ENCODE assay signal across 12 cellular contexts in the genomic region with DNA sequence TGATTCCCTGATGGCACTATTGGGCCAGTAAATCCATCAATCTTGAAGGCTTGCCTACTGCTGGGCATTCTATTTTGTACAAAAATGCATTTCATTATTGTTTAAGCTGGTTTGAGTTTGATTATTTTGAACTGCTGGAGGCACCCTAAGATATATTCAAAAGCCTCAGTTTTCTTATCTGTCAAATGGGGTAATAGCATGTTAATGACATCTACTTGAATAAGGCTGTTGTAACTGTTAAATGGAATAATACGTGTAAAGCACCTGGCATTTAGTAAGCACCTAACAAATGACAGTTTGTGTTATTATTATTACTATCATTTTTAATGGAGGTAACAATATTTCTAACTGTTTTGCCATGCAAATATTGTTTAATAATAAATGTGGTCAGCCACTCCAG. TPM values are rescaled to one million over a fixed set of nuclear protein-coding genes. Genes with fewer than 3 reads are reported as not detected.
"Had no signal": no experiment of that assay in that cellular context is flagged by ENCODE, and none has a peak within 500 bp of the region (broad histone marks: within the 10 kb centered on the region; RNA-seq: fewer than 3 reads in every experiment).

No MANE protein-coding gene starts in this region.

- DNase-seq: GM23248, GOT3, H7, H9, HCEC 1CT, HFFc6 had no signal

- H3K4me3 ChIP-seq: GM23248, GM23338, HAP-1 had no signal

- FAIRE-seq: H1, H54 had no signal

- H3K27ac ChIP-seq: GM23248 had no signal

- H3K9ac ChIP-seq: GM23248 had no signal

- H3K4me2 ChIP-seq: GM23338 had no signal

- H3K9me3 ChIP-seq: HAP-1 had no signal

- ATAC-seq: GM23338, HCT116 had no signal

- H2AFZ ChIP-seq: GM23248, GM23338 had no signal

- H3K36me3 ChIP-seq: HAP-1 had no signal

RNA-seq across cellular contexts. Expression of a gene that starts 6.9 kb away (rescaled TPM):
- total RNA-seq: H4, H7 had no signal
